In genomic region chr12:127162902-127163301, GRCh38 we compare ENCODE assay signal across 8 cellular contexts.
DNase-seq lines count a peak whose midpoint lies in the region; ATAC-seq and TF ChIP-seq lines count a peak whose summit lies in the region.

No MANE protein-coding gene starts in this region.

- POLR2A ChIA-PET in naive thymus-derived CD4-positive, alpha-beta T cell (lab: Charles Lee), result interaction anchor here (0.5 to 0.7 kb wide), 2 partner anchors 10 to 22 kb away, joined by 3 read pairs; no protein-coding TSS in a partner anchor

- peak overlapping the region; percentile 68 for H3K27ac Mint-ChIP-seq in activated T-cell treated with anti-CD3 and anti-CD28 coated beads, Interleukin-2, amount 50 U/mL, for 72 hours
- H3K27ac Mint-ChIP-seq in naive thymus-derived CD4-positive, alpha-beta T cell, result peak overlapping the region in 8 of 9 donors; percentile 14 to 85 (median 55)
- no peak overlapping the region for H3K27ac Mint-ChIP-seq in type B pancreatic cell

- H3K27me3 ChIP-seq in naive thymus-derived CD4-positive, alpha-beta T cell (ENCODE audit: control insufficient read depth in 2 of 2, insufficient read depth in 2 of 2, low read length in 2 of 2), result no peaks in the 10 kb centered on the region
- no peaks in the 10 kb centered on the region for H3K27me3 ChIP-seq in right atrium auricular region

- intact Hi-C loops in naive thymus-derived CD4-positive, alpha-beta T cell (cut with micrococcal nuclease), result loop anchor here in 1 of 2 donors (5.0 kb wide), 1 partner anchor 81 kb away; no protein-coding TSS in a partner anchor

- H3K4me3 ChIP-seq in naive thymus-derived CD4-positive, alpha-beta T cell (ENCODE audit: low read length), result no peak overlapping the region
- no peak overlapping the region for H3K4me3 ChIP-seq in right atrium auricular region

- peaks cover 13 to 15% of the 10 kb centered on the region in 2 donors for H3K4me1 ChIP-seq in naive thymus-derived CD4-positive, alpha-beta T cell (ENCODE audit: control insufficient read depth in 2 of 2, insufficient read depth in 2 of 2, low read length in 2 of 2)
- no peaks in the 10 kb centered on the region for H3K4me1 ChIP-seq in right atrium auricular region

- no peaks in the 10 kb centered on the region for H3K36me3 Mint-ChIP-seq in activated T-cell treated with anti-CD3 and anti-CD28 coated beads, Interleukin-2, amount 50 U/mL, for 72 hours (ENCODE audit: insufficient read depth in 2 of 2)
- peaks cover 0 to 3% (median 0%) of the 10 kb centered on the region in 5 donors for H3K36me3 Mint-ChIP-seq in naive thymus-derived CD4-positive, alpha-beta T cell
- H3K36me3 Mint-ChIP-seq in type B pancreatic cell, result no peaks in the 10 kb centered on the region

- H3K9me3 Mint-ChIP-seq in activated T-cell treated with anti-CD3 and anti-CD28 coated beads, Interleukin-2, amount 50 U/mL, for 72 hours, result no peaks in the 10 kb centered on the region
- H3K9me3 Mint-ChIP-seq in naive thymus-derived CD4-positive, alpha-beta T cell, result peaks cover 0 to 3% (median 0%) of the 10 kb centered on the region in 11 donors
- H3K9me3 Mint-ChIP-seq in type B pancreatic cell, result peaks cover 8% of the 10 kb centered on the region

- peak; percentile 38 to 58 for DNase-seq in activated T-cell treated with anti-CD3 and anti-CD28 coated beads, Interleukin-2, amount 50 U/mL, for 72 hours
- peak in 5 of 9 donors; percentile 15 to 23 (median 19) for DNase-seq in naive thymus-derived CD4-positive, alpha-beta T cell
- DNase-seq in right atrium auricular region (ENCODE audit: low spot score) (no peak), DMS79 (lab: John Stamatoyannopoulos, UW) (no peak), type B pancreatic cell (ENCODE audit: extremely low spot score, unreplicated experiment) (no peak), GM10266 (ENCODE audit: extremely low spot score) (no peak)

- TF ChIP-seq CTCF in right atrium auricular region (IDR thresholded peaks at IDR 0.05) (no peak), type B pancreatic cell (conservative IDR thresholded peaks at IDR 0.05) (no peak), GM10266 (IDR thresholded peaks at IDR 0.05; ENCODE audit: control insufficient read depth, insufficient read depth, low read depth, missing control alignments) (no peak)

- H3K27me3 Mint-ChIP-seq in activated T-cell treated with anti-CD3 and anti-CD28 coated beads, Interleukin-2, amount 50 U/mL, for 72 hours (ENCODE audit: low read depth), result no peaks in the 10 kb centered on the region
- peaks cover 0 to 8% (median under 1%) of the 10 kb centered on the region in 5 donors for H3K27me3 Mint-ChIP-seq in naive thymus-derived CD4-positive, alpha-beta T cell
- no peaks in the 10 kb centered on the region for H3K27me3 Mint-ChIP-seq in type B pancreatic cell

- no peaks in the 10 kb centered on the region for H3K36me3 ChIP-seq in naive thymus-derived CD4-positive, alpha-beta T cell (ENCODE audit: control insufficient read depth in 2 of 3, insufficient read depth in 3 of 3, low read length in 3 of 3)
- H3K36me3 ChIP-seq in right atrium auricular region, result no peaks in the 10 kb centered on the region

- CTCF ChIA-PET in naive thymus-derived CD4-positive, alpha-beta T cell (lab: Charles Lee), result no interaction called here

- no peaks in the 10 kb centered on the region for H3K9me3 ChIP-seq in naive thymus-derived CD4-positive, alpha-beta T cell (ENCODE audit: control insufficient read depth in 2 of 3, low read length in 3 of 3)
- no peaks in the 10 kb centered on the region for H3K9me3 ChIP-seq in right atrium auricular region

- peak overlapping the region in 1 of 2 donors; percentile 33 for H3K4me3 Mint-ChIP-seq in activated T-cell treated with anti-CD3 and anti-CD28 coated beads, Interleukin-2, amount 50 U/mL, for 72 hours
- peak overlapping the region in 3 of 10 donors; percentile 22 to 71 (median 37) for H3K4me3 Mint-ChIP-seq in naive thymus-derived CD4-positive, alpha-beta T cell
- H3K4me3 Mint-ChIP-seq in type B pancreatic cell, result no peak overlapping the region

- peak overlapping the region; percentile 62 for H3K27ac ChIP-seq in naive thymus-derived CD4-positive, alpha-beta T cell (ENCODE audit: low read depth, low read length)
- no peak overlapping the region for H3K27ac ChIP-seq in right atrium auricular region

- peaks cover 20% of the 10 kb centered on the region for H3K4me1 Mint-ChIP-seq in activated T-cell treated with anti-CD3 and anti-CD28 coated beads, Interleukin-2, amount 50 U/mL, for 72 hours (ENCODE audit: low read depth)
- peaks cover 9 to 29% (median 25%) of the 10 kb centered on the region in 7 donors for H3K4me1 Mint-ChIP-seq in naive thymus-derived CD4-positive, alpha-beta T cell
- peaks cover 17% of the 10 kb centered on the region for H3K4me1 Mint-ChIP-seq in type B pancreatic cell (ENCODE audit: unreplicated experiment)

- ATAC-seq in GM19372 (IDR thresholded peaks at IDR 0.05; ENCODE audit: low read depth, unreplicated experiment), result peak; percentile 60
- peak; percentile 86 for ATAC-seq in HG03460 (IDR thresholded peaks at IDR 0.05; ENCODE audit: unreplicated experiment)
- ATAC-seq in activated T-cell treated with anti-CD3 and anti-CD28 coated beads, Interleukin-2, amount 50 U/mL, for 72 hours (replicated peaks in 1 of 2), result peak; percentile 81 to 90
- peak; percentile 67 for ATAC-seq in naive thymus-derived CD4-positive, alpha-beta T cell

Comparison
In these comparisons a context has a peak if more than half of its experiments do, and no peak if none do; other contexts are left out.
1. DNase-seq: peak in activated T-cell treated with anti-CD3 and anti-CD28 coated beads, Interleukin-2, amount 50 U/mL, for 72 hours (2 of 2) and naive thymus-derived CD4-positive, alpha-beta T cell (5 of 9); none in right atrium auricular region (single experiment), DMS79 (single experiment), type B pancreatic cell (single experiment) and GM10266 (single experiment).
2. Peak in every context shown above with its lines, with median percentiles within 50 percentile points of each other: ATAC-seq.